12 cellular contexts compared by ENCODE assay signal in genomic region chr10:44995581-44995913, GRCh38. TPM values are rescaled to one million over a fixed set of nuclear protein-coding genes. Genes with fewer than 3 reads are reported as not detected.
DNase-seq lines count a peak whose midpoint lies in the region; ATAC-seq and TF ChIP-seq lines count a peak whose summit lies in the region.
"Had no signal": no experiment of that assay in that cellular context is flagged by ENCODE, and none has a peak within 500 bp of the region (broad histone marks: within the 10 kb centered on the region; RNA-seq: fewer than 3 reads in every experiment).

No MANE protein-coding gene starts in this region.

- H3K27ac ChIP-seq in cardiac muscle cell = peak overlapping the region; percentile 98
- peak overlapping the region; percentile 61 for H3K27ac ChIP-seq in colonic mucosa
- peak overlapping the region; percentile 28 for H3K27ac ChIP-seq in urinary bladder (ENCODE audit: low read depth)
- H3K27ac ChIP-seq: SK-N-MC had no signal

- H3K27me3 Mint-ChIP-seq in nephron (ENCODE audit: low read depth) = no peaks in the 10 kb centered on the region

- H3K4me3 Mint-ChIP-seq in nephron = no peak overlapping the region

- H3K27me3 ChIP-seq in cardiac muscle cell = no peaks in the 10 kb centered on the region
- no peaks in the 10 kb centered on the region for H3K27me3 ChIP-seq in colonic mucosa

- peaks cover 10% of the 10 kb centered on the region for H3K36me3 Mint-ChIP-seq in nephron (ENCODE audit: low read depth)
- H3K36me3 Mint-ChIP-seq: naive B cell had no signal

- TF ChIP-seq CTCF in cardiac muscle cell (IDR thresholded peaks at IDR 0.05; ENCODE audit: low read depth, low read length) (no peak), colonic mucosa (IDR thresholded peaks at IDR 0.05) (no peak), nephron (IDR thresholded peaks at IDR 0.05; ENCODE audit: unreplicated experiment in 3 of 3) (no peak)

- no peak overlapping the region for H3K9ac ChIP-seq in colonic mucosa (ENCODE audit: low read depth in 2 of 2, low read length in 2 of 2)

- H3K27ac Mint-ChIP-seq in nephron = peak overlapping the region; percentile 89 to 93 (median 90)

- H3K36me3 ChIP-seq in cardiac muscle cell (peaks cover 2% of the 10 kb centered on the region), colonic mucosa (no peaks in the 10 kb centered on the region), urinary bladder (ENCODE audit: insufficient read depth) (no peaks in the 10 kb centered on the region)

- intact Hi-C loops in left ventricle myocardium superior (cut with micrococcal nuclease) (no loop called here), colonic mucosa (cut with DNase I) (no loop called here)

- peaks cover 59% of the 10 kb centered on the region for H3K4me1 Mint-ChIP-seq in nephron

- H3K9me3 Mint-ChIP-seq in nephron = no peaks in the 10 kb centered on the region
- H3K9me3 Mint-ChIP-seq: naive B cell had no signal

- ATAC-seq in left ventricle myocardium superior (no peak), HG02870 (IDR thresholded peaks at IDR 0.05; ENCODE audit: unreplicated experiment) (no peak)

- H3K9me3 ChIP-seq in cardiac muscle cell (ENCODE audit: low read depth) (no peaks in the 10 kb centered on the region), colonic mucosa (no peaks in the 10 kb centered on the region)

- no peak for DNase-seq in cardiac muscle cell (ENCODE audit: low read depth in 1 of 2, low spot score in 1 of 2)
- no peak for DNase-seq in left ventricle myocardium superior
- no peak for DNase-seq in colonic mucosa
- DNase-seq in NCI-H1930 (lab: John Stamatoyannopoulos, UW) = no peak
- DNase-seq in HUDEP-2 (lab: John Stamatoyannopoulos, UW; ENCODE audit: unreplicated experiment in 76 of 76) = no peak
- DNase-seq: AML-193; naive B cell; stimulated activated CD4-positive, alpha-beta T cell treated with anti-CD3 and anti-CD28 coated beads, Interleukin-4, amount 100 ng/mL, for 1 hour had no signal

- H3K4me3 ChIP-seq in cardiac muscle cell (no peak overlapping the region), colonic mucosa (no peak overlapping the region), urinary bladder (ENCODE audit: low read depth, low read length) (no peak overlapping the region)
- H3K4me3 ChIP-seq: SK-N-MC had no signal

- 34% methylated on average over 4 of the region's 4 CpGs for WGBS in urinary bladder

- H3K4me1 ChIP-seq in cardiac muscle cell (ENCODE audit: low read depth) (peaks cover 22% of the 10 kb centered on the region), colonic mucosa (no peaks in the 10 kb centered on the region), urinary bladder (ENCODE audit: insufficient read depth) (no peaks in the 10 kb centered on the region)

RNA-seq across cellular contexts. Expression of gene ZNF22, which starts 5.2 kb away (rescaled TPM):
- 18.4 and 22.1 TPM in 2 replicates for total RNA-seq in cardiac muscle cell
- polyA plus RNA-seq in cardiac muscle cell = 31.3 and 48.1 TPM in 2 replicates
- 12.6 TPM for total RNA-seq in left ventricle myocardium superior
- 10 to 100 TPM; 16.5 to 17.3 TPM for total RNA-seq in colonic mucosa
- 44.4 TPM for total RNA-seq in urinary bladder
- 17.1 TPM for polyA plus RNA-seq in urinary bladder

RNA-seq across cellular contexts. Expression of gene DEPP1, which starts 16.9 kb away (rescaled TPM):
- total RNA-seq in cardiac muscle cell = 34.0 and 39.3 TPM in 2 replicates
- 32.3 and 38.3 TPM in 2 replicates for polyA plus RNA-seq in cardiac muscle cell
- total RNA-seq in left ventricle myocardium superior = 32.2 TPM
- 10 to 100 TPM; 11.1 to 20.2 TPM for total RNA-seq in colonic mucosa
- 15.5 TPM for total RNA-seq in urinary bladder
- 51.6 TPM for polyA plus RNA-seq in urinary bladder

RNA-seq across cellular contexts. Expression of gene RASSF4, which starts 35.9 kb away (rescaled TPM):
- total RNA-seq in cardiac muscle cell (53.2 and 63.6 TPM in 2 replicates), left ventricle myocardium superior (93.5 TPM), colonic mucosa (10 to 100 TPM; 13.1 to 19.9 TPM), urinary bladder (12.2 TPM)
- polyA plus RNA-seq in cardiac muscle cell (70.7 and 102 TPM in 2 replicates), urinary bladder (55.1 TPM)

Comparison
In these comparisons a context has a peak if more than half of its experiments do, and no peak if none do; other contexts are left out.
1. H3K27ac ChIP-seq: peak in every context shown above with its lines; median percentile 98 in cardiac muscle cell; 61 in colonic mucosa; 28 in urinary bladder.